Comparison of ENCODE assay signal across 9 cellular contexts in genomic region chr6:20319520-20320357, GRCh38.
A peak's percentile ranks its signal among the peaks of the same experiment; 100 is the strongest.
DNase-seq lines count a peak whose midpoint lies in the region; ATAC-seq, FAIRE-seq and TF ChIP-seq lines count a peak whose summit lies in the region.
"Had no signal": no experiment of that assay in that cellular context is flagged by ENCODE, and none has a peak within 500 bp of the region (broad histone marks: within the 10 kb centered on the region; RNA-seq: fewer than 3 reads in every experiment).

No MANE protein-coding gene starts in this region.

- no peak overlapping the region for H3K4me3 ChIP-seq in body of pancreas

- H3K4me1 Mint-ChIP-seq in T-helper 2 cell treated with Interferon-gamma antibody and Interleukin-4, amounts not matched to agents 5 μg/mL and 100 μg/mL, for 36 hours (ENCODE audit: low read depth): peaks cover 14% of the 10 kb centered on the region

- WGBS in body of pancreas, 2 donors: 70 to 74% methylated on average over 19 to 23 of the region's 23 CpGs

- H3K36me3 Mint-ChIP-seq in T-helper 2 cell treated with Interferon-gamma antibody and Interleukin-4, amounts not matched to agents 5 μg/mL and 100 μg/mL, for 36 hours (ENCODE audit: low read depth): peaks cover 15% of the 10 kb centered on the region

- H3K27ac Mint-ChIP-seq in T-helper 2 cell treated with Interferon-gamma antibody and Interleukin-4, amounts not matched to agents 5 μg/mL and 100 μg/mL, for 36 hours: peak overlapping the region; percentile 99

- no peak for TF ChIP-seq CTCF in body of pancreas (IDR thresholded peaks at IDR 0.05)

- peak; percentile 99 for ATAC-seq in HG03060 (IDR thresholded peaks at IDR 0.05; ENCODE audit: low read depth, unreplicated experiment)
- no peak for ATAC-seq in body of pancreas

- H3K36me3 ChIP-seq in body of pancreas (replicated peaks in 1 of 2; ENCODE audit: insufficient read depth in 1 of 2, low read depth in 2 of 2): no peaks in the 10 kb centered on the region

- no peaks in the 10 kb centered on the region for H3K9me3 ChIP-seq in body of pancreas

- TF ChIP-seq POLR2A in GM18951 (IDR thresholded peaks at IDR 0.05; ENCODE audit: extremely low read depth, insufficient read depth, insufficient read length) (peak; percentile 27), body of pancreas (IDR thresholded peaks at IDR 0.05) (peak in 2 of 3 donors; percentile 16 to 30)

- H3K27ac ChIP-seq in body of pancreas: peak overlapping the region in 1 of 4 donors; percentile 52

- peaks cover 5% of the 10 kb centered on the region for H3K27me3 Mint-ChIP-seq in T-helper 2 cell treated with Interferon-gamma antibody and Interleukin-4, amounts not matched to agents 5 μg/mL and 100 μg/mL, for 36 hours (ENCODE audit: low read depth)

- peaks cover 16% of the 10 kb centered on the region for H3K9me3 Mint-ChIP-seq in T-helper 2 cell treated with Interferon-gamma antibody and Interleukin-4, amounts not matched to agents 5 μg/mL and 100 μg/mL, for 36 hours

- H3K4me3 Mint-ChIP-seq in T-helper 2 cell treated with Interferon-gamma antibody and Interleukin-4, amounts not matched to agents 5 μg/mL and 100 μg/mL, for 36 hours: peak overlapping the region; percentile 91

- H3K4me1 ChIP-seq in body of pancreas: no peaks in the 10 kb centered on the region

- DNase-seq in T-helper 2 cell treated with Interferon-gamma antibody and Interleukin-4, amounts not matched to agents 5 μg/mL and 100 μg/mL, for 36 hours (ENCODE audit: low spot score): peak; percentile 65
- DNase-seq in body of pancreas: peak in 2 of 4 donors; percentile 21 to 47
- DNase-seq in stimulated activated CD4-positive, alpha-beta T cell treated with anti-CD3 and anti-CD28 coated beads, Interleukin-2, amount 100 ng/mL, for 48 hours: peak; percentile 43 to 53
- DNase-seq in kidney tubule cell (ENCODE audit: low spot score): no peak
- DNase-seq in glomerular visceral epithelial cell (ENCODE audit: extremely low spot score): no peak
- DNase-seq in urothelium cell line (ENCODE audit: low spot score): no peak

- no peak for FAIRE-seq in urothelium cell line (lab: Jason Lieb, UNC)
- FAIRE-seq: islet of Langerhans had no signal

- intact Hi-C loops in body of pancreas (cut with DNase I): loop anchor here (5.0 kb wide), 1 partner anchor 153 kb away; no protein-coding TSS in a partner anchor

- in situ Hi-C loops in GM18951 (cut with MboI; ENCODE audit: low sequenced_read_pairs, unreplicated experiment): no loop called here

- H3K27me3 ChIP-seq in body of pancreas: no peaks in the 10 kb centered on the region

Comparison
In these comparisons a context has a peak if more than half of its experiments do, and no peak if none do; other contexts are left out.
1. DNase-seq: peak in T-helper 2 cell treated with Interferon-gamma antibody and Interleukin-4, amounts not matched to agents 5 μg/mL and 100 μg/mL, for 36 hours (single experiment) and stimulated activated CD4-positive, alpha-beta T cell treated with anti-CD3 and anti-CD28 coated beads, Interleukin-2, amount 100 ng/mL, for 48 hours (2 of 2); none in kidney tubule cell (single experiment), glomerular visceral epithelial cell (single experiment) and urothelium cell line (single experiment).